Comparison of ENCODE assay signal across 1 cellular context in the genomic region with DNA sequence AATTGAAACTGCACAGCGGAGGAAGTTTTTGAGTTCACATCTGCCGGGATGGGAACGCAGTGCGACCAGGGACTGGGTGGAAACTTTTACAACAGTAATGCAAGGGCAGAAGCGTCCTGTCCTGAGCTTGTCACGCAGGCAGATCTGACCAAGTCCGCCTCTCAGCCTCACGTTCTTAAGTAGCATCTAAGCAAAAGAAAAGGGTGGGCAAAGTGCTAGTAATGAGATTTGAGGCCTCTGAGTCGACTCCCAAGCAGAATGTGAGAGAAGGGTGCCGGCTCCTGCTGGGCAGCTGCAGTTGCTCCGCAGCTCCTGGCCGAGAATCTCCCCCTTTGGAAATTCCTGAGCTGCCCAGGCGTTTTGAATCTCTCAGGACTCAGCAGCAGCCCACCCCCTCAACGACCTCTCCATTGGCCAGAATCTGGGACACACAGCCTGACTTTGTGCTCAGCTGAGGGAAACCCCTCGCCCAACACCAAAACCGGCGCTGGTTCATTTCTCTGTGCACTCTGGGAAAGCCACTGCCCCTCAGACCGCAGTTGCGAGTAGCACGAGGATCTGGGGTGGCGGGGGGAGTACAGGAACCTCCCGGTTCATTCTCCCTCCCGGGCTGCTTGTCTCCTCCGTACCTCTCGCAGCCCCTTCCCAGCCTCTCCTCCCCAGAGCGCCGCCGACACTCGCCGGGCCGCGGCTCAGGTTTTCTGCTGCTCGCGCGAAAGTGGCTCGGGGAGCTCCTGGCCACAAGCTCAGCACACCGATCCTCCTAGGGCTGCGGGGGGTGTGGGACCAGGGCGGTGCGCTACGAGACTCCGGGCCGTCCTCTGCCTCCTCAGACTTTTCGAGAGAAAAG.
TF ChIP-seq lines count a peak whose summit lies in the region.

No MANE protein-coding gene starts in this region.

TF ChIP-seq in IMR-90, 13 proteins besides CTCF, POLR2A, EP300 and RAD21 (continued from another document):
- TF ChIP-seq CEBPB (IDR thresholded peaks at IDR 0.05; ENCODE audit: low read depth, low read length) (no peak), MXI1 (IDR thresholded peaks at IDR 0.05; ENCODE audit: borderline replicate concordance, low read depth, low read length) (0 out of 2 replicates have a peak, but pooled peaks have one; percentile 8)
